Comparison of ENCODE assay signal across 9 cellular contexts in the genomic region with DNA sequence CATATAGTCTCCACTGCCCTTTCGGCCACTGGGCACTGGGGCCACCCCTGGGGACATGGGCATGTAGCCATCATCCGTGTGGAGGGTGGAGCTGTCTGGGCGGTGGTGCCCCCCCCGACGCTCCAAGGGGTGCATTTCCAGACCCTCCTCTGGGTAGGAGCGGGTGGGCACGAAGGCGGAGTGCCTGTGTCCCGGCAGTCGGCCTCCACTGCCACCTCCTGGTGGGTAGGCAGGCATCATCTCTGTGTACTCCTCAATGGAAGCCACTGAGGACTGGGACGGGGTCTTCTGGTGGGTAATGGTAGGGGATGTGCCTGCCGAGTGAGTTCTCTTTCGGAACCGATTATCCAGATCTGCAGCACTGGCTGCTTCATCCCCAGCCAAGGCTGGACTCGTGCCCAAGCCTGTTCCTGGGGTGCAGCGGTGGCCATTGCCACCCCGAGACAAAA. TPM values are rescaled to one million over a fixed set of nuclear protein-coding genes. Genes with fewer than 3 reads are reported as not detected.
DNase-seq lines count a peak whose midpoint lies in the region; ATAC-seq and TF ChIP-seq lines count a peak whose summit lies in the region.
"Had no signal": no experiment of that assay in that cellular context is flagged by ENCODE, and none has a peak within 500 bp of the region (broad histone marks: within the 10 kb centered on the region; RNA-seq: fewer than 3 reads in every experiment).

No MANE protein-coding gene starts in this region.

- H3K36me3 ChIP-seq in PC-3 (ENCODE audit: low read depth, low read length) (peaks cover 46% of the 10 kb centered on the region), esophagus squamous epithelium (no peaks in the 10 kb centered on the region)
- H3K36me3 ChIP-seq: neutrophil had no signal

- peak overlapping the region; percentile 88 for H3K4me3 ChIP-seq in PC-3 (ENCODE audit: low read length)
- peak overlapping the region; percentile 63 to 78 (median 68) for H3K4me3 ChIP-seq in esophagus squamous epithelium

- peak overlapping the region; percentile 96 for H3K9ac ChIP-seq in PC-3 (ENCODE audit: low read length)

- H2AFZ ChIP-seq in PC-3 (ENCODE audit: low read length) = no peak overlapping the region

- H3K4me2 ChIP-seq in PC-3 (ENCODE audit: low read length) = peak overlapping the region; percentile 97

- CTCF ChIA-PET in PC-3 (lab: Charles Lee) = interaction anchor here (1.1 kb wide), 1 partner anchor 1131 kb away, joined by 8 read pairs; no protein-coding TSS in a partner anchor

- H3K4me3 Mint-ChIP-seq in progenitor cell of endocrine pancreas (ENCODE audit: low read depth) = peak overlapping the region; percentile 62

- no peak for TF ChIP-seq POLR2A in esophagus squamous epithelium (IDR thresholded peaks at IDR 0.05)

- no peaks in the 10 kb centered on the region for H3K9me3 Mint-ChIP-seq in progenitor cell of endocrine pancreas (ENCODE audit: low read depth)

- WGBS in esophagus squamous epithelium, 2 donors = 38 to 40% methylated on average over 5 to 11 of the region's 17 CpGs

- H3K4me1 ChIP-seq in PC-3 (ENCODE audit: insufficient read depth, low read length) (peaks cover 32% of the 10 kb centered on the region), esophagus squamous epithelium (peaks cover 23 to 94% (median 29%) of the 10 kb centered on the region in 3 donors)

- peaks cover 18% of the 10 kb centered on the region; the same call in 1 of the 2 replicates for H4K20me1 ChIP-seq in PC-3 (ENCODE audit: low read length)

- POLR2A ChIA-PET in PC-3 (lab: Charles Lee; ENCODE audit: unreplicated experiment) = interaction anchor here (0.5 to 1.3 kb wide), 2 partner anchors 154 to 679 kb away, joined by 4 read pairs; no protein-coding TSS in a partner anchor

- TF ChIP-seq CTCF in PC-3 (conservative IDR thresholded peaks at IDR 0.05; ENCODE audit: low read depth, low read length) = peak; percentile 80
- TF ChIP-seq CTCF in esophagus squamous epithelium (IDR thresholded peaks at IDR 0.05) = peak in 5 of 6 experiments; percentile 24 to 76 (median 58)
- TF ChIP-seq CTCF in progenitor cell of endocrine pancreas (IDR thresholded peaks at IDR 0.05; ENCODE audit: unreplicated experiment) = peak; percentile 31

- TSS peak; percentile 14 for BruUV-seq in PC-3 (replicated peaks; lab: Mats Ljungman, UMichigan)

- peak overlapping the region; percentile 88 for H3K27ac ChIP-seq in PC-3 (ENCODE audit: low read length)
- peak overlapping the region; percentile 85 to 97 (median 96) for H3K27ac ChIP-seq in esophagus squamous epithelium
- H3K27ac ChIP-seq: neutrophil had no signal

- H3K4me1 Mint-ChIP-seq in progenitor cell of endocrine pancreas (ENCODE audit: low read depth) = peaks cover 45% of the 10 kb centered on the region

- ATAC-seq in PC-3 (peak; percentile 1; the same call in 1 of the 2 replicates), GM21825 (IDR thresholded peaks at IDR 0.05; ENCODE audit: unreplicated experiment) (no peak), HG03521 (IDR thresholded peaks at IDR 0.05; ENCODE audit: unreplicated experiment) (no peak)

- intact Hi-C loops in PC-3 (cut with micrococcal nuclease) = loop anchor here (1.0 to 10.0 kb wide), 5 partner anchors 182 to 1002 kb away; no protein-coding TSS in a partner anchor
- intact Hi-C loops in esophagus squamous epithelium (cut with DNase I) = loop anchor here (5.0 to 10.0 kb wide), 3 partner anchors 142 to 905 kb away; no protein-coding TSS in a partner anchor

- no peaks in the 10 kb centered on the region for H3K27me3 Mint-ChIP-seq in progenitor cell of endocrine pancreas

- peaks cover 93% of the 10 kb centered on the region for H3K79me2 ChIP-seq in PC-3 (ENCODE audit: low read length)

- peak; percentile 62 for DNase-seq in ELF-1 (ENCODE audit: low read depth, low spot score)
- DNase-seq in PC-3 = peak; percentile 59
- no peak for DNase-seq in esophagus squamous epithelium (lab: John Stamatoyannopoulos, UW)
- DNase-seq in progenitor cell of endocrine pancreas (ENCODE audit: low spot score, unreplicated experiment) = no peak
- no peak for DNase-seq in stimulated activated CD4-positive, alpha-beta T cell treated with anti-CD3 and anti-CD28 coated beads, Interleukin-2, amount 100 ng/mL, for 24 hours
- DNase-seq in activated gamma-delta T cell treated with Interleukin-2 at 50 U/mL for 16 hours = no peak

- no peaks in the 10 kb centered on the region for H3F3A ChIP-seq in PC-3 (ENCODE audit: low read length, unreplicated experiment)

- no peak overlapping the region for H3K27ac Mint-ChIP-seq in progenitor cell of endocrine pancreas

- H3K9me3 ChIP-seq in PC-3 (ENCODE audit: low read length) (no peaks in the 10 kb centered on the region), esophagus squamous epithelium (no peaks in the 10 kb centered on the region)
- H3K9me3 ChIP-seq: neutrophil had no signal

- H3K27me3 ChIP-seq in PC-3 (ENCODE audit: low read length) (no peaks in the 10 kb centered on the region), esophagus squamous epithelium (peaks cover 0 to 50% (median 0%) of the 10 kb centered on the region in 4 donors)

- no peaks in the 10 kb centered on the region for H3K9me2 ChIP-seq in PC-3 (replicated peaks; ENCODE audit: low read length)

- H3K36me3 Mint-ChIP-seq in progenitor cell of endocrine pancreas (ENCODE audit: insufficient read depth) = peaks cover 20% of the 10 kb centered on the region

RNA-seq across cellular contexts. Expression of a gene that starts 2.8 kb away (rescaled TPM):
- total RNA-seq in PC-3 (2014; rRNA removed) (38.8 and 43.8 TPM in 2 replicates), esophagus squamous epithelium (10 to 100 TPM in 3 of 4 donors, 1 to 10 TPM in 1; 3.5 to 20.5 (median 14.2) TPM), progenitor cell of endocrine pancreas (17.1 and 20.5 TPM in 2 replicates)

RNA-seq across cellular contexts. Expression of a gene that starts 39.0 kb away (rescaled TPM):
- total RNA-seq in PC-3 (2014; rRNA removed) (7.8 and 9.1 TPM in 2 replicates), esophagus squamous epithelium (10 to 100 TPM in 2 of 4 donors, 1 to 10 TPM in 2; 6.8 to 14.4 (median 10.3) TPM), progenitor cell of endocrine pancreas (31.0 and 32.7 TPM in 2 replicates)

Comparison
In these comparisons a context has a peak if more than half of its experiments do, and no peak if none do; other contexts are left out.
1. DNase-seq: peak in ELF-1 (single experiment) and PC-3 (single experiment); none in esophagus squamous epithelium (single experiment), progenitor cell of endocrine pancreas (single experiment), stimulated activated CD4-positive, alpha-beta T cell treated with anti-CD3 and anti-CD28 coated beads, Interleukin-2, amount 100 ng/mL, for 24 hours (0 of 2) and activated gamma-delta T cell treated with Interleukin-2 at 50 U/mL for 16 hours (single experiment).
2. Peak in every context shown above with its lines, with median percentiles within 50 percentile points of each other: CTCF ChIP-seq.